ENCODE assay signal across 11 cellular contexts in genomic region chr22:44729391-44730012, GRCh38. TPM values are rescaled to one million over a fixed set of nuclear protein-coding genes. Genes with fewer than 3 reads are reported as not detected.
DNase-seq lines count a peak whose midpoint lies in the region; ATAC-seq and TF ChIP-seq lines count a peak whose summit lies in the region.
"Had no signal": no experiment of that assay in that cellular context is flagged by ENCODE, and none has a peak within 500 bp of the region (broad histone marks: within the 10 kb centered on the region; RNA-seq: fewer than 3 reads in every experiment).

No MANE protein-coding gene starts in this region.

- DNase-seq in Caco-2 (no peak), adipocyte (ENCODE audit: low read depth) (no peak), right cardiac atrium (peak; percentile 72 to 90 (median 85)), sciatic nerve (ENCODE audit: low spot score) (peak; percentile 82), HUDEP-2 (lab: John Stamatoyannopoulos, UW; ENCODE audit: unreplicated experiment in 76 of 76) (no peak), NCI-H1694 treated with DMSO at 0.1 percent for 48 hours (lab: John Stamatoyannopoulos, UW) (no peak), EL (no peak)
- DNase-seq: activated CD4-positive, CD25-positive, alpha-beta regulatory T cell; NCI-H446 treated with DMSO at 0.1 percent for 48 hours; stimulated activated CD4-positive, alpha-beta T cell treated with anti-CD3 and anti-CD28 coated beads, Interleukin-4, amount 100 ng/mL, for 24 hours had no signal

- CTCF ChIA-PET in Caco-2 (lab: Charles Lee) = no interaction called here

- no peak overlapping the region for H3K4me3 Mint-ChIP-seq in Caco-2 (ENCODE audit: unreplicated experiment)

- ATAC-seq in right cardiac atrium (peak; percentile 74 to 75), sciatic nerve (peak; percentile 90), HG02884 (IDR thresholded peaks at IDR 0.05; ENCODE audit: unreplicated experiment) (no peak)

- H3K9me3 ChIP-seq in Caco-2 = no peaks in the 10 kb centered on the region
- no peaks in the 10 kb centered on the region for H3K9me3 ChIP-seq in adipocyte (ENCODE audit: control insufficient read depth, low read length)
- no peaks in the 10 kb centered on the region for H3K9me3 ChIP-seq in right cardiac atrium (ENCODE audit: control insufficient read depth, low read length)

- no peaks in the 10 kb centered on the region for H3K27me3 Mint-ChIP-seq in Caco-2 (ENCODE audit: insufficient read depth, unreplicated experiment)

- TF ChIP-seq CTCF in Caco-2 (IDR thresholded peaks at IDR 0.05; ENCODE audit: insufficient read depth in 1 of 2, low read depth in 1 of 2, low read length in 1 of 2, severe bottlenecking in 1 of 2, unreplicated experiment in 1 of 2) = no peak

- H3K27ac ChIP-seq in right cardiac atrium (ENCODE audit: low read length) = no peak overlapping the region

- POLR2A ChIA-PET in Caco-2 (lab: Charles Lee) = no interaction called here

- H3K27me3 ChIP-seq in Caco-2 (replicated peaks; ENCODE audit: control insufficient read depth, insufficient read depth, low read length) (no peaks in the 10 kb centered on the region), adipocyte (replicated peaks; ENCODE audit: control insufficient read depth, insufficient read depth, low read length) (no peaks in the 10 kb centered on the region), right cardiac atrium (ENCODE audit: control insufficient read depth, insufficient read depth) (no peaks in the 10 kb centered on the region)

- no peaks in the 10 kb centered on the region for H3K9me3 Mint-ChIP-seq in Caco-2 (ENCODE audit: unreplicated experiment)

- WGBS in right cardiac atrium = 40% methylated on average over 39 of the region's 39 CpGs

- H3K9ac ChIP-seq in adipocyte (ENCODE audit: low read length) = peak overlapping the region; percentile 26

- intact Hi-C loops in Caco-2 (cut with micrococcal nuclease; ENCODE audit: unreplicated experiment) = no loop called here
- intact Hi-C loops in right cardiac atrium (cut with DNase I) = no loop called here
- intact Hi-C loops in sciatic nerve (cut with DNase I) = loop anchor here (5.0 kb wide), 1 partner anchor 1122 kb away; no protein-coding TSS in a partner anchor

- H3K36me3 Mint-ChIP-seq in Caco-2 (ENCODE audit: insufficient read depth, unreplicated experiment) = peaks cover 82% of the 10 kb centered on the region

- H3K4me1 Mint-ChIP-seq in Caco-2 (ENCODE audit: low read depth, unreplicated experiment) = peaks cover 3% of the 10 kb centered on the region

- BruUV-seq in Caco-2 (replicated peaks; lab: Mats Ljungman, UMichigan) = no TSS peak

- H3K4me1 ChIP-seq in Caco-2 = peaks cover 30% of the 10 kb centered on the region
- H3K4me1 ChIP-seq in adipocyte (ENCODE audit: control insufficient read depth, insufficient read depth, low read length) = peaks cover 16% of the 10 kb centered on the region
- no peaks in the 10 kb centered on the region for H3K4me1 ChIP-seq in right cardiac atrium (ENCODE audit: control insufficient read depth, insufficient read depth, low read length)

- H3K27ac Mint-ChIP-seq in Caco-2 (ENCODE audit: unreplicated experiment) = peak overlapping the region; percentile 53

- H3K36me3 ChIP-seq in Caco-2 (ENCODE audit: control insufficient read depth, insufficient read depth, low read length) (peaks cover 3% of the 10 kb centered on the region), adipocyte (ENCODE audit: control insufficient read depth, insufficient read depth, low read length, severe bottlenecking) (peaks cover 39% of the 10 kb centered on the region)

- H3K4me3 ChIP-seq in Caco-2 (ENCODE audit: low read depth, low read length) (no peak overlapping the region), adipocyte (ENCODE audit: low read length) (peak overlapping the region; percentile 36), right cardiac atrium (ENCODE audit: low read length) (no peak overlapping the region)

RNA-seq across cellular contexts. Expression of gene ARHGAP8, which starts 22.9 kb away (rescaled TPM):
- total RNA-seq in Caco-2 (2022) = 81.5 and 90.5 TPM in 2 replicates
- 1 to 10 TPM in 1 of 4 donors, under 1 TPM in 3; 0.26 to 1.9 (median 0.74) TPM for total RNA-seq in right cardiac atrium
- polyA plus RNA-seq in right cardiac atrium = 0.02 TPM
- 17.3 TPM for total RNA-seq in sciatic nerve

RNA-seq across cellular contexts. Expression of gene PRR5, which starts 27.5 kb away (rescaled TPM):
- total RNA-seq in Caco-2 (2022) (74.8 and 82.8 TPM in 2 replicates), right cardiac atrium (10 to 100 TPM in 1 of 4 donors, 1 to 10 TPM in 3; 6.9 to 10.9 (median 9.5) TPM), sciatic nerve (33.7 TPM)
- polyA plus RNA-seq in right cardiac atrium = 6.1 TPM

Comparison
In these comparisons a context has a peak if more than half of its experiments do, and no peak if none do; other contexts are left out.
1. DNase-seq: peak in right cardiac atrium (3 of 3) and sciatic nerve (single experiment); none in Caco-2 (0 of 2), adipocyte (single experiment), HUDEP-2 (0 of 76), NCI-H1694 treated with DMSO at 0.1 percent for 48 hours (single experiment) and EL (single experiment).